In the genomic region with DNA sequence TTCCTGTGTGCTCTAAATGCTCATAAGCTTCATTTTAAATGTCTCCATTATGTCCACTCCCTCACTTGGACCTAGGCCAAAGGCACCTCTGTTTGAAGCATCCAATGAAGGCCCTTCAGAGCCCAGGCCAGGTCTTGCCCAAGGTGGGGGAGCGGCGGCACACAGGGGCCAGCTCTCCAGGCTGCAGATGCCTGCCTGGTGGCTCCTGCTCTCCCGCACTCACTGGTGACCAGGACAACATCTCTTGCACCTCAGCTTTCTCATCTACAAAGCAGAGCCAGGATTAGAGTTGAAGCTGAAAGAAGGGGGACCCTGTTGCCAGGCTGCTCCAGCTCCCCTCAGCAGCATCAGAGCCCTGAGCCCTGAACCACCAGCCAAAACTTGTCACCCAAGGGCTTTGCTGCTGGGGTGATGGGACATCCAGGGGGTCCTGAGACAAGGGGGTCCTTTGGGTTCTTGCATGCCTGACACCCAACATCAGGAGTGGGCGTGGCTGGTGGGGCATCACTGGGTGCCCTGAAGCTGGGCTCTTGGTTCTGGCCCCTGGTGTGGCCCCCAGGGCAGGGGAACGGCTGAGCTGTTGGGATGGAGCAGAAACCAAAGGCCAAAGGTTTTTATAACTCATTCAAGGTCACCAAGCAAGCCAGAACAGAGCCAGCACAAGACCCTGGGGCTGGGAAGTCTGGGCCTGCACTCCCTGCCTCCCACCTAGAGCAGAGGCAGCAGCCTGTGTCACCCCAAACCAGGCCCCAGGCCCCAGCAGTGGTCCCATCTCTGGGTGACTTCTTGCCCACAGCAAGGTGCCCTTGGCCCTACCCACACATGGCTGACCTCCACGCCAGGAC, we compare ENCODE assay signal across 13 cellular contexts. TPM values are rescaled to one million over a fixed set of nuclear protein-coding genes. Genes with fewer than 3 reads are reported as not detected.
DNase-seq lines count a peak whose midpoint lies in the region; ATAC-seq, FAIRE-seq and TF ChIP-seq lines count a peak whose summit lies in the region.
"Had no signal": no experiment of that assay in that cellular context is flagged by ENCODE, and none has a peak within 500 bp of the region (broad histone marks: within the 10 kb centered on the region; RNA-seq: fewer than 3 reads in every experiment).

No MANE protein-coding gene starts in this region.

- no peak overlapping the region for H3K4me3 Mint-ChIP-seq in activated CD8-positive, alpha-beta memory T cell treated with anti-CD3 and anti-CD28 coated beads, Interleukin-2, amount 10 ng/mL, durations not matched to agents 7 days and 5 days
- H3K4me3 Mint-ChIP-seq in astrocyte (ENCODE audit: unreplicated experiment) = peak overlapping the region; percentile 73

- H4K20me1 ChIP-seq in astrocyte (ENCODE audit: insufficient read depth, low read length) = peaks cover 7% of the 10 kb centered on the region

- DNase-seq in activated CD8-positive, alpha-beta memory T cell treated with anti-CD3 and anti-CD28 coated beads, Interleukin-2, amount 10 ng/mL, durations not matched to agents 7 days and 5 days = no peak
- no peak for DNase-seq in activated CD8-positive, alpha-beta memory T cell treated with anti-CD3 and anti-CD28 coated beads for 24 hours
- no peak for DNase-seq in astrocyte (ENCODE audit: low read depth)
- DNase-seq in medulla oblongata (ENCODE audit: extremely low spot score) = peak; percentile 10
- DNase-seq in substantia nigra (lab: John Stamatoyannopoulos, UW) = peak in 4 of 49 donors; percentile 37 to 69 (median 46)
- no peak for DNase-seq in HUDEP-2 (lab: John Stamatoyannopoulos, UW; ENCODE audit: unreplicated experiment in 76 of 76)
- no peak for DNase-seq in NCI-H187 treated with DMSO at 0.1 percent for 48 hours (lab: John Stamatoyannopoulos, UW)
- DNase-seq: MV-4-11; NCI-H69; stimulated activated CD4-positive, alpha-beta T cell treated with anti-CD3 and anti-CD28 coated beads, Interleukin-2, amount 100 ng/mL, for 24 hours had no signal

- H3K4me1 Mint-ChIP-seq in activated CD8-positive, alpha-beta memory T cell treated with anti-CD3 and anti-CD28 coated beads, Interleukin-2, amount 10 ng/mL, durations not matched to agents 7 days and 5 days = peaks cover 8% of the 10 kb centered on the region
- peaks cover 4% of the 10 kb centered on the region for H3K4me1 Mint-ChIP-seq in astrocyte (ENCODE audit: low read depth, unreplicated experiment)

- no peak for ATAC-seq in activated CD8-positive, alpha-beta memory T cell treated with anti-CD3 and anti-CD28 coated beads, Interleukin-2, amount 10 ng/mL, durations not matched to agents 7 days and 5 days
- no peak for ATAC-seq in GM19324 (IDR thresholded peaks at IDR 0.05; ENCODE audit: low FRiP score, unreplicated experiment)
- ATAC-seq: HCT116 had no signal

- FAIRE-seq in astrocyte (lab: Jason Lieb, UNC) = no peak

- no peak overlapping the region for H3K9ac ChIP-seq in astrocyte (ENCODE audit: low read length)

- peak overlapping the region; percentile 50 for H3K4me3 ChIP-seq in astrocyte (ENCODE audit: insufficient read depth, low read depth, low read length)

- peak overlapping the region; percentile 4 for H3K27ac Mint-ChIP-seq in activated CD8-positive, alpha-beta memory T cell treated with anti-CD3 and anti-CD28 coated beads, Interleukin-2, amount 10 ng/mL, durations not matched to agents 7 days and 5 days
- H3K27ac Mint-ChIP-seq in astrocyte (ENCODE audit: unreplicated experiment) = no peak overlapping the region

- H3K27ac ChIP-seq in astrocyte (ENCODE audit: low read depth, low read length) (no peak overlapping the region), substantia nigra (ENCODE audit: low read depth, low read length, poor library complexity, severe bottlenecking) (peak overlapping the region; percentile 100)

- no peaks in the 10 kb centered on the region for H3K36me3 Mint-ChIP-seq in activated CD8-positive, alpha-beta memory T cell treated with anti-CD3 and anti-CD28 coated beads, Interleukin-2, amount 10 ng/mL, durations not matched to agents 7 days and 5 days
- peaks cover 2% of the 10 kb centered on the region for H3K36me3 Mint-ChIP-seq in astrocyte (ENCODE audit: low read depth, unreplicated experiment)

- no peak for TF ChIP-seq CTCF in astrocyte (IDR thresholded peaks at IDR 0.05; ENCODE audit: insufficient read depth, low read depth, low read length)

- no peaks in the 10 kb centered on the region for H3K27me3 ChIP-seq in astrocyte (ENCODE audit: insufficient read depth, low read length)

- H2AFZ ChIP-seq in astrocyte (ENCODE audit: low read depth, low read length) = no peak overlapping the region

- peaks cover 6% of the 10 kb centered on the region for H3K4me1 ChIP-seq in astrocyte (ENCODE audit: insufficient read depth, low read length)

- no peaks in the 10 kb centered on the region for H3K9me3 Mint-ChIP-seq in activated CD8-positive, alpha-beta memory T cell treated with anti-CD3 and anti-CD28 coated beads, Interleukin-2, amount 10 ng/mL, durations not matched to agents 7 days and 5 days (ENCODE audit: low read depth)
- H3K9me3 Mint-ChIP-seq in astrocyte (ENCODE audit: unreplicated experiment) = no peaks in the 10 kb centered on the region

- H3K36me3 ChIP-seq in astrocyte (ENCODE audit: insufficient read depth, low read length) = no peaks in the 10 kb centered on the region
- H3K36me3 ChIP-seq: suprapubic skin had no signal

- H3K9me3 ChIP-seq in astrocyte (ENCODE audit: insufficient read depth, low read depth, low read length) = no peaks in the 10 kb centered on the region
- H3K9me3 ChIP-seq: suprapubic skin had no signal

- CTCF ChIA-PET in activated CD8-positive, alpha-beta memory T cell treated with anti-CD3 and anti-CD28 coated beads, Interleukin-2, amount 10 ng/mL, durations not matched to agents 7 days and 5 days (lab: Charles Lee) = interaction anchor here (1.6 kb wide), 1 partner anchor 48 kb away, joined by 7 read pairs; no protein-coding TSS in a partner anchor

- no peaks in the 10 kb centered on the region for H3K79me2 ChIP-seq in astrocyte (ENCODE audit: insufficient read depth, low read length)

- peak overlapping the region; percentile 92 for H3K4me2 ChIP-seq in astrocyte (ENCODE audit: low read length)

- H3K27me3 Mint-ChIP-seq in activated CD8-positive, alpha-beta memory T cell treated with anti-CD3 and anti-CD28 coated beads, Interleukin-2, amount 10 ng/mL, durations not matched to agents 7 days and 5 days = peaks cover 29% of the 10 kb centered on the region
- H3K27me3 Mint-ChIP-seq in astrocyte (ENCODE audit: low read depth, unreplicated experiment) = no peaks in the 10 kb centered on the region

RNA-seq across cellular contexts. Expression of a gene that starts 1.2 kb away (rescaled TPM):
- under 1 TPM; 0.09 to 0.35 TPM for total RNA-seq in activated CD8-positive, alpha-beta memory T cell treated with anti-CD3 and anti-CD28 coated beads, Interleukin-2, amount 10 ng/mL, durations not matched to agents 7 days and 5 days
- 18.3 and 21.6 TPM in 2 replicates for total RNA-seq in astrocyte

RNA-seq across cellular contexts. Expression of a gene that starts 24.0 kb away (rescaled TPM):
- 100 to 1,000 TPM; 121 to 152 TPM for total RNA-seq in activated CD8-positive, alpha-beta memory T cell treated with anti-CD3 and anti-CD28 coated beads, Interleukin-2, amount 10 ng/mL, durations not matched to agents 7 days and 5 days
- total RNA-seq in astrocyte = 55.2 and 65.2 TPM in 2 replicates

Comparison
In these comparisons a context has a peak if more than half of its experiments do, and no peak if none do; other contexts are left out.
1. RNA of a gene that starts 1.2 kb away (total RNA-seq): 18.3 to 21.6 TPM in astrocyte; 0.09 to 0.35 TPM in activated CD8-positive, alpha-beta memory T cell treated with anti-CD3 and anti-CD28 coated beads, Interleukin-2, amount 10 ng/mL, durations not matched to agents 7 days and 5 days; every median in the first group is over 10 times any median in the second.